In genomic region chr17:65270932-65271700, GRCh38 we compare ENCODE assay signal across 18 cellular contexts.
DNase-seq lines count a peak whose midpoint lies in the region; ATAC-seq and TF ChIP-seq lines count a peak whose summit lies in the region.
"Had no signal": no experiment of that assay in that cellular context is flagged by ENCODE, and none has a peak within 500 bp of the region (broad histone marks: within the 10 kb centered on the region; RNA-seq: fewer than 3 reads in every experiment).

No MANE protein-coding gene starts in this region.

- H3K79me2 ChIP-seq in fibroblast of lung (ENCODE audit: control insufficient read depth, insufficient read depth, low read length), result no peaks in the 10 kb centered on the region
- no peaks in the 10 kb centered on the region for H3K79me2 ChIP-seq in neural progenitor cell (ENCODE audit: low read depth)

- no peak overlapping the region for H3K4me3 ChIP-seq in astrocyte of the cerebellum (ENCODE audit: low read depth, low read length)
- H3K4me3 ChIP-seq in fibroblast of lung (replicated peaks in 1 of 4; ENCODE audit: control extremely low read depth in 1 of 4, insufficient read depth in 1 of 4, low read depth in 3 of 4, low read length in 4 of 4), result no peak overlapping the region
- no peak overlapping the region for H3K4me3 ChIP-seq in neural progenitor cell
- no peak overlapping the region for H3K4me3 ChIP-seq in thoracic aorta
- H3K4me3 ChIP-seq: MG63 had no signal

- in situ Hi-C loops in astrocyte of the cerebellum (cut with HindIII; ENCODE audit: low sequenced_read_pairs), result no loop called here

- H3K4me1 Mint-ChIP-seq in neural progenitor cell (peaks cover 10% of the 10 kb centered on the region), T-cell (peaks cover 0 to under 1% (median 0%) of the 10 kb centered on the region in 3 donors)

- H3K27me3 Mint-ChIP-seq in neural progenitor cell (ENCODE audit: insufficient read depth, low read depth) (peaks cover 8% of the 10 kb centered on the region), T-cell (peaks cover 5 to 6% of the 10 kb centered on the region in 2 donors)
- H3K27me3 Mint-ChIP-seq: CD4-positive, alpha-beta T cell had no signal

- H3K27ac Mint-ChIP-seq in neural progenitor cell (no peak overlapping the region), T-cell (no peak overlapping the region)
- H3K27ac Mint-ChIP-seq: CD4-positive, alpha-beta T cell had no signal

- DNase-seq in astrocyte of the cerebellum (ENCODE audit: low read depth) (peak; percentile 27), fibroblast of lung (ENCODE audit: low read depth in 2 of 2) (peak; percentile 11 to 26), neural progenitor cell (ENCODE audit: low spot score) (no peak), thoracic aorta (ENCODE audit: low spot score) (no peak), T-cell (no peak), substantia nigra (lab: John Stamatoyannopoulos, UW) (no peak), activated gamma-delta T cell (lab: John Stamatoyannopoulos, UW) (no peak)
- DNase-seq: ACHN; CD4-positive, alpha-beta T cell; DMS79; KG1; MG63; NCI-H1092 treated with DMSO at 0.1 percent for 48 hours; NCI-H1694; NCI-H2107; NCI-H345; NCI-H69; NK-92 treated with Interleukin-12 subunit alpha and Interleukin-12 subunit beta, amount 100 ng/mL, for 24 hours had no signal

- H3K27ac ChIP-seq in fibroblast of lung (ENCODE audit: insufficient read depth, low read length) (no peak overlapping the region), neural progenitor cell (no peak overlapping the region), thoracic aorta (peak overlapping the region; percentile 82 to 85), substantia nigra (ENCODE audit: low read depth, low read length, poor library complexity, severe bottlenecking) (no peak overlapping the region)

- H3K9me3 ChIP-seq in fibroblast of lung (ENCODE audit: control insufficient read depth, insufficient read depth, low read depth, low read length) (no peaks in the 10 kb centered on the region), neural progenitor cell (ENCODE audit: low read depth) (no peaks in the 10 kb centered on the region), thoracic aorta (no peaks in the 10 kb centered on the region)
- H3K9me3 ChIP-seq: MG63 had no signal

- H3K36me3 Mint-ChIP-seq in neural progenitor cell (peaks cover 2% of the 10 kb centered on the region), T-cell (no peaks in the 10 kb centered on the region)

- no peak overlapping the region for H2AFZ ChIP-seq in fibroblast of lung (ENCODE audit: low read length)
- peak overlapping the region; percentile 71 for H2AFZ ChIP-seq in neural progenitor cell (replicated peaks)

- CTCF ChIA-PET in T-cell (lab: Charles Lee), result interaction anchor here in 1 of 2 donors (0.6 kb wide), 1 partner anchor 187 kb away, joined by 3 read pairs; no protein-coding TSS in a partner anchor

- H3K4me1 ChIP-seq in fibroblast of lung (ENCODE audit: control insufficient read depth, extremely low read depth, insufficient read depth, low read length), result no peaks in the 10 kb centered on the region
- no peaks in the 10 kb centered on the region for H3K4me1 ChIP-seq in neural progenitor cell
- H3K4me1 ChIP-seq in thoracic aorta (ENCODE audit: control insufficient read depth in 1 of 2, low read depth in 2 of 2), result peaks cover 13 to 31% of the 10 kb centered on the region in 2 donors

- ATAC-seq in thoracic aorta (ENCODE audit: insufficient number of reproducible peaks, low FRiP score, low read depth) (no peak), T-cell (replicated peaks in 1 of 4) (no peak)

- peaks cover 18% of the 10 kb centered on the region for H3K9me3 Mint-ChIP-seq in neural progenitor cell
- H3K9me3 Mint-ChIP-seq in T-cell, result peaks cover 0 to 13% (median 6%) of the 10 kb centered on the region in 3 donors

- no peak for TF ChIP-seq CTCF in astrocyte of the cerebellum (IDR thresholded peaks at IDR 0.05; ENCODE audit: low read depth, low read length, missing control alignments)
- TF ChIP-seq CTCF in fibroblast of lung (conservative IDR thresholded peaks at IDR 0.05 in 1 of 2, IDR thresholded peaks at IDR 0.05 in 1 of 2; ENCODE audit: low read depth in 1 of 2, low read length in 2 of 2), result no peak
- TF ChIP-seq CTCF in neural progenitor cell (IDR thresholded peaks at IDR 0.05), result no peak
- TF ChIP-seq CTCF in thoracic aorta (IDR thresholded peaks at IDR 0.05), result no peak

- H3K4me2 ChIP-seq in fibroblast of lung (ENCODE audit: extremely low read depth, insufficient read depth, low read length) (no peak overlapping the region), neural progenitor cell (no peak overlapping the region)

- H3K27me3 ChIP-seq in fibroblast of lung (ENCODE audit: control insufficient read depth, insufficient read depth, low read length), result no peaks in the 10 kb centered on the region
- no peaks in the 10 kb centered on the region for H3K27me3 ChIP-seq in neural progenitor cell
- no peaks in the 10 kb centered on the region for H3K27me3 ChIP-seq in thoracic aorta (replicated peaks; ENCODE audit: insufficient read depth)
- H3K27me3 ChIP-seq: MG63 had no signal

- POLR2A ChIA-PET in T-cell (lab: Charles Lee), result interaction anchor here in 1 of 2 donors (0.6 kb wide), 1 partner anchor 424 kb away, joined by 3 read pairs; no protein-coding TSS in a partner anchor

- H3K9ac ChIP-seq in fibroblast of lung (ENCODE audit: insufficient read depth, low read length) (no peak overlapping the region), neural progenitor cell (no peak overlapping the region)

- no peaks in the 10 kb centered on the region for H3F3A ChIP-seq in neural progenitor cell (ENCODE audit: low read depth)

- H3K36me3 ChIP-seq in fibroblast of lung (ENCODE audit: control insufficient read depth, insufficient read depth, low read length) (no peaks in the 10 kb centered on the region), neural progenitor cell (no peaks in the 10 kb centered on the region), thoracic aorta (no peaks in the 10 kb centered on the region)
- H3K36me3 ChIP-seq: MG63 had no signal

- H4K20me1 ChIP-seq in fibroblast of lung (ENCODE audit: control insufficient read depth, extremely low read depth, insufficient read depth, low read length) (no peaks in the 10 kb centered on the region), neural progenitor cell (ENCODE audit: low read depth) (no peaks in the 10 kb centered on the region)

- no peak overlapping the region for H3K4me3 Mint-ChIP-seq in neural progenitor cell
- H3K4me3 Mint-ChIP-seq in T-cell, result no peak overlapping the region
- H3K4me3 Mint-ChIP-seq: CD4-positive, alpha-beta T cell had no signal

Comparison
In these comparisons a context has a peak if more than half of its experiments do, and no peak if none do; other contexts are left out.
1. DNase-seq: peak in astrocyte of the cerebellum (single experiment) and fibroblast of lung (2 of 2); none in neural progenitor cell (single experiment), thoracic aorta (single experiment), T-cell (0 of 34), substantia nigra (0 of 49) and activated gamma-delta T cell (single experiment).
2. H3K27ac ChIP-seq: peak in thoracic aorta (2 of 2); none in fibroblast of lung (single experiment), neural progenitor cell (single experiment) and substantia nigra (single experiment).